ENCODE assay signal across 8 cellular contexts in the genomic region with DNA sequence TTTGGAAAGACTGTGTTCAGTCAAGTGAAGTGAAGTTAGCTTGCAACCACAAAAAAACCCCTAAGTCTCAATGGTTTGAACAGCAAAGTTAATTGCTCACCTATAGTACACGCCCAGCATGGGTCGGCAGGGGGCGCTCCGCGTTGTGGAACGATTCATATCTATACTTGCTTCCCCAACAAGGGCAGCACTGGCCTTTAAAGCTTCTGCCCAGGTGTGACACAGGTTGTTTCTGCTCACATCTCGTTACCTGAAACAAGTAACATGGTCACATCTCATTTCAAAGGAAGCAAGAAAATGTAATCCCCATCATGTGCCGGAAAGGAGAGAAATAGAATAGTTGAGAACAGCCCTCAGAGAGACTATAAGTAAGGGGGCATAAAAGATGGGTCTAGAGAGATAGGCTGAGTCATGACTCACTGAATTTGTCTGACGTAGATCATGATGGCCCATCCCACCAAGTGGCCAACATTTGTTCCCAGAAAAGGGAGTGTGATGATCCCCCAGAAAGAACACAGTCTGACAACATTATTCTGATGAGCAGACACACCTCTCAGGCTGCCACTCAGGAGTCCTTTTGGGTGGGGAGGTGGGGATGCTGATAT. TPM values are rescaled to one million over a fixed set of nuclear protein-coding genes. Genes with fewer than 3 reads are reported as not detected.
DNase-seq lines count a peak whose midpoint lies in the region; ATAC-seq, FAIRE-seq and TF ChIP-seq lines count a peak whose summit lies in the region.

No MANE protein-coding gene starts in this region.

- H3K4me3 ChIP-seq in CD8-positive, alpha-beta T cell (ENCODE audit: low read depth, low read length), result no peak overlapping the region
- no peak overlapping the region for H3K4me3 ChIP-seq in mesenchymal stem cell (ENCODE audit: insufficient read depth in 1 of 2, low read depth in 1 of 2, low read length in 2 of 2)

- CTCF ChIA-PET in CD8-positive, alpha-beta T cell (lab: Charles Lee), result interaction anchor here (0.6 to 7.3 kb wide), 34 partner anchors 9 to 349 kb away, joined by 3 to 116 read pairs (median 4); partner anchors contain the start of gene FITM2
- CTCF ChIA-PET in activated CD4-positive, alpha-beta memory T cell treated with anti-CD3 and anti-CD28 coated beads, Interleukin-2, amount 10 ng/mL, durations not matched to agents 7 days and 5 days (lab: Charles Lee), result interaction anchor here (0.5 to 7.7 kb wide), 26 partner anchors 10 to 301 kb away, joined by 3 to 92 read pairs (median 4); partner anchors contain the start of gene FITM2

- no peak overlapping the region for H3K27ac Mint-ChIP-seq in CD8-positive, alpha-beta T cell
- H3K27ac Mint-ChIP-seq in activated CD4-positive, alpha-beta memory T cell treated with anti-CD3 and anti-CD28 coated beads, Interleukin-2, amount 10 ng/mL, durations not matched to agents 7 days and 5 days, result no peak overlapping the region

- no peak overlapping the region for H3K4me3 Mint-ChIP-seq in CD8-positive, alpha-beta T cell
- no peak overlapping the region for H3K4me3 Mint-ChIP-seq in activated CD4-positive, alpha-beta memory T cell treated with anti-CD3 and anti-CD28 coated beads, Interleukin-2, amount 10 ng/mL, durations not matched to agents 7 days and 5 days

- no peak overlapping the region for H3K9ac ChIP-seq in mesenchymal stem cell (ENCODE audit: low read length)

- no peak for FAIRE-seq in H54 (lab: Jason Lieb, UNC)

- peaks cover 22% of the 10 kb centered on the region for H3K27me3 Mint-ChIP-seq in CD8-positive, alpha-beta T cell (ENCODE audit: low read depth)
- H3K27me3 Mint-ChIP-seq in activated CD4-positive, alpha-beta memory T cell treated with anti-CD3 and anti-CD28 coated beads, Interleukin-2, amount 10 ng/mL, durations not matched to agents 7 days and 5 days, result peaks cover 18% of the 10 kb centered on the region

- no peaks in the 10 kb centered on the region for H3K4me1 ChIP-seq in CD8-positive, alpha-beta T cell (ENCODE audit: insufficient read depth, low read length)
- H3K4me1 ChIP-seq in mesenchymal stem cell (ENCODE audit: control insufficient read depth, insufficient read depth, low read depth, low read length), result peaks cover 3% of the 10 kb centered on the region

- H3K18ac ChIP-seq in mesenchymal stem cell (ENCODE audit: low read depth in 1 of 2, low read length in 2 of 2), result no peak overlapping the region

- H3K4me1 Mint-ChIP-seq in CD8-positive, alpha-beta T cell (ENCODE audit: low read depth), result peaks cover 10% of the 10 kb centered on the region
- peaks cover 5% of the 10 kb centered on the region for H3K4me1 Mint-ChIP-seq in activated CD4-positive, alpha-beta memory T cell treated with anti-CD3 and anti-CD28 coated beads, Interleukin-2, amount 10 ng/mL, durations not matched to agents 7 days and 5 days

- no peak overlapping the region for H4K91ac ChIP-seq in mesenchymal stem cell (ENCODE audit: low read length)

- no peaks in the 10 kb centered on the region for H3K36me3 Mint-ChIP-seq in CD8-positive, alpha-beta T cell
- no peaks in the 10 kb centered on the region for H3K36me3 Mint-ChIP-seq in activated CD4-positive, alpha-beta memory T cell treated with anti-CD3 and anti-CD28 coated beads, Interleukin-2, amount 10 ng/mL, durations not matched to agents 7 days and 5 days (ENCODE audit: low read depth)

- no peak overlapping the region for H2AK5ac ChIP-seq in mesenchymal stem cell (ENCODE audit: low read length, severe bottlenecking)

- no peak for TF ChIP-seq POLR2A in H54 (IDR thresholded peaks at IDR 0.05; ENCODE audit: low read depth, low read length)

- H3K14ac ChIP-seq in mesenchymal stem cell (ENCODE audit: low read length in 2 of 2), result no peak overlapping the region

- no peak overlapping the region for H3K4ac ChIP-seq in mesenchymal stem cell (ENCODE audit: low read depth in 1 of 2, low read length in 2 of 2)

- no peaks in the 10 kb centered on the region for H3K9me3 ChIP-seq in CD8-positive, alpha-beta T cell (ENCODE audit: low read length)
- no peaks in the 10 kb centered on the region for H3K9me3 ChIP-seq in mesenchymal stem cell (ENCODE audit: control insufficient read depth, low read length)

- no peaks in the 10 kb centered on the region for H3K36me3 ChIP-seq in CD8-positive, alpha-beta T cell (ENCODE audit: insufficient read depth, low read length)
- no peaks in the 10 kb centered on the region for H3K36me3 ChIP-seq in mesenchymal stem cell (ENCODE audit: control insufficient read depth in 1 of 2, insufficient read depth in 2 of 2, low read depth in 1 of 2, low read length in 2 of 2)

- no peak overlapping the region for H3K27ac ChIP-seq in CD8-positive, alpha-beta T cell (ENCODE audit: low read depth, low read length)
- no peak overlapping the region for H3K27ac ChIP-seq in mesenchymal stem cell (ENCODE audit: low read length, poor library complexity, severe bottlenecking)

- H3K27me3 ChIP-seq in CD8-positive, alpha-beta T cell (ENCODE audit: insufficient read depth, low read length), result no peaks in the 10 kb centered on the region
- H3K27me3 ChIP-seq in mesenchymal stem cell (ENCODE audit: control insufficient read depth in 1 of 2, insufficient read depth in 1 of 2, low read length in 2 of 2), result peaks cover 22 to 43% of the 10 kb centered on the region in 2 experiments

- H2BK12ac ChIP-seq in mesenchymal stem cell (ENCODE audit: low read length in 2 of 2), result no peak overlapping the region

- no peak overlapping the region for H4K8ac ChIP-seq in mesenchymal stem cell (ENCODE audit: low read length)

- no peak overlapping the region for H2BK120ac ChIP-seq in mesenchymal stem cell (ENCODE audit: low read depth, low read length)

- TF ChIP-seq CTCF in CD8-positive, alpha-beta T cell (IDR thresholded peaks at IDR 0.05), result peak; percentile 85

- POLR2A ChIA-PET in CD8-positive, alpha-beta T cell (lab: Charles Lee), result interaction anchor here (1.0 to 1.3 kb wide), 2 partner anchors 74 to 167 kb away, joined by 3 to 4 read pairs; partner anchors contain the start of gene FITM2
- POLR2A ChIA-PET in activated CD4-positive, alpha-beta memory T cell treated with anti-CD3 and anti-CD28 coated beads, Interleukin-2, amount 10 ng/mL, durations not matched to agents 7 days and 5 days (lab: Charles Lee), result interaction anchor here (0.8 to 1.7 kb wide), 2 partner anchors 167 kb away, joined by 3 to 5 read pairs; no protein-coding TSS in a partner anchor

- H3K9me3 Mint-ChIP-seq in CD8-positive, alpha-beta T cell, result no peaks in the 10 kb centered on the region
- no peaks in the 10 kb centered on the region for H3K9me3 Mint-ChIP-seq in activated CD4-positive, alpha-beta memory T cell treated with anti-CD3 and anti-CD28 coated beads, Interleukin-2, amount 10 ng/mL, durations not matched to agents 7 days and 5 days

- no peaks in the 10 kb centered on the region for H3K79me1 ChIP-seq in mesenchymal stem cell (replicated peaks; ENCODE audit: low read length, poor library complexity, severe bottlenecking)

- H2AFZ ChIP-seq in mesenchymal stem cell (ENCODE audit: low read depth, low read length), result no peak overlapping the region

- no peak overlapping the region for H3K23ac ChIP-seq in mesenchymal stem cell (ENCODE audit: low read length in 2 of 2)

- no peak overlapping the region for H2BK15ac ChIP-seq in mesenchymal stem cell (ENCODE audit: low read depth, poor library complexity, severe bottlenecking)

- WGBS in mesenchymal stem cell, result 12% methylated on average over 9 of the region's 9 CpGs

- intact Hi-C loops in CD8-positive, alpha-beta T cell (cut with DNase I, micrococcal nuclease), result loop anchor here (1.0 to 5.0 kb wide), 7 partner anchors 72 to 484 kb away; partner anchors contain the start of gene FITM2 (in 1 of the 2)

- peak; percentile 62 to 88 (median 78) for DNase-seq in CD8-positive, alpha-beta T cell
- DNase-seq in NCI-H748 (lab: John Stamatoyannopoulos, UW; ENCODE audit: unreplicated experiment) (peak; percentile 76), mesenchymal stem cell (peak; percentile 61), H54 (ENCODE audit: insufficient read length, low spot score) (no peak)
- DNase-seq in activated CD4-positive, alpha-beta memory T cell treated with anti-CD3 and anti-CD28 coated beads, Interleukin-2, amount 10 ng/mL, durations not matched to agents 7 days and 5 days, result peak; percentile 84
- DNase-seq in effector CD4-positive, alpha-beta T cell, result peak; percentile 76
- peak; percentile 79 to 84 for DNase-seq in stimulated activated CD8-positive, alpha-beta memory T cell treated with anti-CD3 and anti-CD28 coated beads, Interleukin-2, amount 100 ng/mL, for 48 hours (ENCODE audit: low read depth in 2 of 2)

- H2BK5ac ChIP-seq in mesenchymal stem cell (ENCODE audit: low read depth, low read length, poor library complexity, severe bottlenecking), result no peak overlapping the region

- ATAC-seq in CD8-positive, alpha-beta T cell, result peak; percentile 64
- peak; percentile 64 for ATAC-seq in HG02938 (IDR thresholded peaks at IDR 0.05; ENCODE audit: unreplicated experiment)

- H3K4me2 ChIP-seq in mesenchymal stem cell (ENCODE audit: low read length, poor library complexity, severe bottlenecking), result no peak overlapping the region

RNA-seq across cellular contexts. Expression of gene HNF4A, which starts 29.0 kb away (rescaled TPM):
- total RNA-seq in CD8-positive, alpha-beta T cell, result not detected
- total RNA-seq in activated CD4-positive, alpha-beta memory T cell treated with anti-CD3 and anti-CD28 coated beads, Interleukin-2, amount 10 ng/mL, durations not matched to agents 7 days and 5 days, result not detected
- not detected for polyA plus RNA-seq in mesenchymal stem cell (2013, experiment 1 of 2)
- not detected for polyA plus RNA-seq in mesenchymal stem cell (2013, experiment 2 of 2)

RNA-seq across cellular contexts. Expression of gene R3HDML, which starts 47.7 kb away (rescaled TPM):
- not detected for total RNA-seq in CD8-positive, alpha-beta T cell
- not detected for total RNA-seq in activated CD4-positive, alpha-beta memory T cell treated with anti-CD3 and anti-CD28 coated beads, Interleukin-2, amount 10 ng/mL, durations not matched to agents 7 days and 5 days
- not detected for polyA plus RNA-seq in mesenchymal stem cell (2013, experiment 1 of 2)
- not detected for polyA plus RNA-seq in mesenchymal stem cell (2013, experiment 2 of 2)
